ENCODE assay signal across 1 cellular context in genomic region chr19:34404109-34404909, GRCh38.
TF ChIP-seq lines count a peak whose summit lies in the region.

TSS of gene PDCD2L (plus strand) at chr19:34404399. CDS start at chr19:34404431, 32 bp downstream.

TF ChIP-seq in K562, 482 proteins besides CTCF, POLR2A, EP300 and RAD21 (continued from another document):
- TF ChIP-seq ZNF609 (CRISPR knock-in tag; IDR thresholded peaks at IDR 0.05; ENCODE audit: borderline replicate concordance), result no peak
- TF ChIP-seq NFIC (IDR thresholded peaks at IDR 0.05), result 0 out of 2 replicates have a peak, but pooled peaks have one; percentile 18
- TF ChIP-seq IRF1 (CRISPR knock-in tag; IDR thresholded peaks at IDR 0.05; ENCODE audit: borderline replicate concordance), result no peak
- TF ChIP-seq CREB3L1 (IDR thresholded peaks at IDR 0.05; ENCODE audit: borderline replicate concordance, low read depth), result peak; percentile 61; the same call in 1 of the 2 replicates
- 0 out of 2 replicates have a peak, but pooled peaks have one; percentile 46 for TF ChIP-seq RB1 (IDR thresholded peaks at IDR 0.05; ENCODE audit: low read depth)
- peak; percentile 85 for TF ChIP-seq EGR1 (conservative IDR thresholded peaks at IDR 0.05)
- no peak for TF ChIP-seq GTF2B (IDR thresholded peaks at IDR 0.05; ENCODE audit: extremely low read depth, insufficient read length)
- peak; percentile 90 for TF ChIP-seq RBFOX2 (IDR thresholded peaks at IDR 0.05; ENCODE audit: low read depth, low read length)
- no peak for TF ChIP-seq ZNF780A (CRISPR knock-in tag; IDR thresholded peaks at IDR 0.05)
- TF ChIP-seq ID3 (CRISPR knock-in tag; IDR thresholded peaks at IDR 0.05), result no peak
- peak; percentile 44; the same call in 1 of the 2 replicates for TF ChIP-seq ID3 (tag; IDR thresholded peaks at IDR 0.05)
- TF ChIP-seq POLR2G (IDR thresholded peaks at IDR 0.05; ENCODE audit: low read depth, low read length), result peak; percentile 93
- no peak for TF ChIP-seq ETV6 (IDR thresholded peaks at IDR 0.05; ENCODE audit: borderline replicate concordance in 1 of 2, low read depth in 2 of 2, low read length in 1 of 2)
- TF ChIP-seq ETV6 (CRISPR knock-in tag; IDR thresholded peaks at IDR 0.05; ENCODE audit: borderline replicate concordance), result peak; percentile 46; the same call in 1 of the 2 replicates
- 0 out of 2 replicates have a peak, but pooled peaks have one; percentile 53 for TF ChIP-seq SMAD4 (CRISPR knock-in tag; conservative IDR thresholded peaks at IDR 0.05)
- no peak for TF ChIP-seq ATF2 (CRISPR knock-in tag; IDR thresholded peaks at IDR 0.05)
- TF ChIP-seq HMGXB4 (CRISPR knock-in tag; IDR thresholded peaks at IDR 0.05), result 0 out of 2 replicates have a peak, but pooled peaks have one; percentile 64
- 0 out of 2 replicates have a peak, but pooled peaks have one; percentile 26 for TF ChIP-seq ZNF511 (CRISPR knock-in tag; IDR thresholded peaks at IDR 0.05)
- 0 out of 2 replicates have a peak, but pooled peaks have one; percentile 21 for TF ChIP-seq CBFB (CRISPR knock-in tag; IDR thresholded peaks at IDR 0.05)
- TF ChIP-seq BCOR (IDR thresholded peaks at IDR 0.05), result peak; percentile 75; the same call in 1 of the 2 replicates
- TF ChIP-seq ZFP1 (CRISPR knock-in tag; IDR thresholded peaks at IDR 0.05), result no peak
- TF ChIP-seq E2F4 (CRISPR knock-in tag; IDR thresholded peaks at IDR 0.05; ENCODE audit: low read depth), result peak; percentile 73
- TF ChIP-seq TEAD1 (CRISPR knock-in tag; IDR thresholded peaks at IDR 0.05), result 0 out of 4 replicates have a peak, but pooled peaks have one; percentile 17 to 18
- no peak for TF ChIP-seq CGGBP1 (CRISPR knock-in tag; IDR thresholded peaks at IDR 0.05)
- TF ChIP-seq CBX1 (IDR thresholded peaks at IDR 0.05; ENCODE audit: low read depth), result peak; percentile 35; the same call in 1 of the 2 replicates
- peak; percentile 99 for TF ChIP-seq HNRNPLL (IDR thresholded peaks at IDR 0.05; ENCODE audit: low read depth, low read length, poor library complexity, severe bottlenecking)
- TF ChIP-seq MEF2D (tag; conservative IDR thresholded peaks at IDR 0.05; ENCODE audit: low read depth), result no peak
- TF ChIP-seq SUPT5H (IDR thresholded peaks at IDR 0.05), result peak; percentile 88
- peak; percentile 83; the same call in 1 of the 2 replicates for TF ChIP-seq TFAP4 (CRISPR knock-in tag; IDR thresholded peaks at IDR 0.05; ENCODE audit: borderline replicate concordance)
- no peak for TF ChIP-seq FOXM1 (IDR thresholded peaks at IDR 0.05; ENCODE audit: low read depth)
- TF ChIP-seq FOXM1 (CRISPR knock-in tag; IDR thresholded peaks at IDR 0.05; ENCODE audit: low read depth), result 0 out of 2 replicates have a peak, but pooled peaks have one; percentile 41
- 0 out of 2 replicates have a peak, but pooled peaks have one; percentile 67 for TF ChIP-seq ADNP (tag; IDR thresholded peaks at IDR 0.05)
- no peak for TF ChIP-seq MAFF (IDR thresholded peaks at IDR 0.05; ENCODE audit: low read length)
- TF ChIP-seq ETS1 (conservative IDR thresholded peaks at IDR 0.05; ENCODE audit: control insufficient read depth, low read depth, low read length), result peak; percentile 57; the same call in 1 of the 2 replicates
- TF ChIP-seq NRF1 (conservative IDR thresholded peaks at IDR 0.05 in 1 of 2, IDR thresholded peaks at IDR 0.05 in 1 of 2), result peak; percentile 99
- TF ChIP-seq MXI1 (IDR thresholded peaks at IDR 0.05; ENCODE audit: low read depth, low read length), result peak; percentile 69
TF ChIP-seq in K562: peak in this region for 100.
